8 cellular contexts compared by ENCODE assay signal in the genomic region with DNA sequence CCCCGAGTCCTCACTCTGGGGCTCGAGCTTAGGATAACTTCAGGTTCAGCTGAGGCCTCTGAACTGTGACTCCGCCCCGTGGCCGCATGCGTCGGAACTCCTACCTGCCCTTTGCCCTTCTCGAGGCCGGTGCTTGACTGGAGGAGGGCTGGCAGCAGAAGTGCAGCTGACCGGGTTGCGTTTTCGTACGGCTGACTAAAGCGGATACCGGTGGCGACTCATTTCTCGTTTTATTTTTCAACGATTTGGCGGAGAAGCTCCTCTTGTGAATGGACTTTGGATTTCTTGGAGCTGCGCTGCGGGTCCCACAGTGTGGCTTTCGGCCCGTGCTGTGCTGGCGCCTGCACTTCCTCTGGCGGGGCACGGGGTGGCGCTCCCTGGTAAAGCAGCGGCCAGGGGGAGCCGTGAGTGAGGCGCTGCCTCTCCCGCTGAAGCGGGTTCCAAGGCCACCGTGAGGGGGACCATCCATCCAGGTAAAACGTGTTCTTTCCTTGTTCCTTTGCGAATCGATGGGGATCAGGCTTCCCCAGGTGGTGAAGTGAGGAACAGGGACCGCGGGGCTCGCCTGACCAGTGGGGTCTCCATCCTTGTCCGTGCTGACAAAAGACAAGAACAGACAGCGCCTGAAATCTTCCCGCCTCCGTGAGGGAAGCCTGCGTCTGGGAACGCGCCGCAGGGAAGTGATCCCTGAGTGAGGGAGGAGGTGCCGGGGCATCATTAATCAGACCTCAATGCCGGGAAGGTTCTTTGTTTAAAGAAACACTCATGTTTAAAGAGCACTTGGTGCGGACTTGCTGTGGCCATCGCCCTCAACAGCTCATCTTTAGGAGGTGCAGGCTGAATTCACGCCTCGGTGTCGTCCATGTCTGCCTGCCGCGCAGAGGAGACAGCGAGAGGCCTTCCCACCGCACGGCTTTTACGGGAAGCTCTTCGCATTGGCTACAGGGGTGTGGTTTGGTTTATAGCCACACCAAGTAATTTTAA. TPM values are rescaled to one million over a fixed set of nuclear protein-coding genes. Genes with fewer than 3 reads are reported as not detected.
DNase-seq lines count a peak whose midpoint lies in the region; ATAC-seq and TF ChIP-seq lines count a peak whose summit lies in the region.

No MANE protein-coding gene starts in this region.

- peaks cover 24% of the 10 kb centered on the region for H3K4me1 Mint-ChIP-seq in nephron

- no peaks in the 10 kb centered on the region for H3K36me3 Mint-ChIP-seq in nephron (ENCODE audit: low read depth)

- TF ChIP-seq POLR2A in Peyer's patch (IDR thresholded peaks at IDR 0.05) = no peak

- peaks cover 0 to 16% (median 2%) of the 10 kb centered on the region in 4 donors for H3K4me1 ChIP-seq in Peyer's patch

- H3K36me3 ChIP-seq in Peyer's patch = no peaks in the 10 kb centered on the region

- peak; percentile 98 for ATAC-seq in GM21723 (IDR thresholded peaks at IDR 0.05; ENCODE audit: unreplicated experiment)
- peak; percentile 92 for ATAC-seq in stimulated activated naive CD8-positive, alpha-beta T cell treated with anti-CD3 and anti-CD28 coated beads, Interleukin-15, Interleukin-2, amounts not matched to agents 100 U/mL and 50 U/mL, for 24 hours

- in situ Hi-C loops in KBM-7 (cut with MboI; ENCODE audit: low pct_unique_long_range_greater_than_20kb, low sequenced_read_pairs) = no loop called here

- H3K27me3 ChIP-seq in Peyer's patch = no peaks in the 10 kb centered on the region

- DNase-seq in DMS53 (lab: John Stamatoyannopoulos, UW) = peak; percentile 86
- peak; percentile 78 for DNase-seq in KBM-7
- DNase-seq in Peyer's patch = peak; percentile 56 to 88 (median 88)
- DNase-seq in activated T-helper 1 cell treated with anti-CD3 and anti-CD28 coated beads, Interleukin-2, amount 50 U/mL, for 16 hours (ENCODE audit: low read depth in 1 of 2, low spot score in 1 of 2) = peak; percentile 52 to 57
- DNase-seq in fibroblast of peridontal ligament (ENCODE audit: extremely low read depth) = peak; percentile 60
- peak; percentile 82 for DNase-seq in stimulated activated naive CD8-positive, alpha-beta T cell treated with anti-CD3 and anti-CD28 coated beads, Interleukin-15, Interleukin-2, amounts not matched to agents 100 U/mL and 50 U/mL, for 24 hours

- H3K9me3 Mint-ChIP-seq in nephron = no peaks in the 10 kb centered on the region

- H3K4me3 ChIP-seq in Peyer's patch = peak overlapping the region; percentile 29 to 61 (median 52)

- H3K9me3 ChIP-seq in Peyer's patch = no peaks in the 10 kb centered on the region

- H3K27ac Mint-ChIP-seq in nephron = peak overlapping the region; percentile 90 to 98 (median 90)

- peak overlapping the region; percentile 47 to 81 (median 62) for H3K27ac ChIP-seq in Peyer's patch

- H3K4me3 Mint-ChIP-seq in nephron = peak overlapping the region; percentile 86 to 92 (median 87)

- H3K27me3 Mint-ChIP-seq in nephron (ENCODE audit: low read depth) = peaks cover 21% of the 10 kb centered on the region

- TF ChIP-seq CTCF in Peyer's patch (IDR thresholded peaks at IDR 0.05) (peak; percentile 85 to 99 (median 97)), nephron (IDR thresholded peaks at IDR 0.05; ENCODE audit: unreplicated experiment in 3 of 3) (peak; percentile 98 to 100 (median 99))

RNA-seq across cellular contexts. Expression of a gene that starts 38.8 kb away (rescaled TPM):
- total RNA-seq in Peyer's patch = 10 to 100 TPM; 21.7 to 82.5 (median 32.6) TPM

RNA-seq across cellular contexts. Expression of a gene that starts 38.9 kb away (rescaled TPM):
- total RNA-seq in Peyer's patch = 1 to 10 TPM; 3.9 to 6.0 (median 4.0) TPM

Comparison
In these comparisons a context has a peak if more than half of its experiments do, and no peak if none do; other contexts are left out.
1. Peak in every context shown above with its lines: DNase-seq, ATAC-seq, H3K4me3 ChIP-seq and H3K27ac ChIP-seq.